Comparison of ENCODE assay signal across 21 cellular contexts in genomic region chr12:102848832-102849231, GRCh38.
DNase-seq lines count a peak whose midpoint lies in the region; ATAC-seq and TF ChIP-seq lines count a peak whose summit lies in the region.
"Had no signal": no experiment of that assay in that cellular context is flagged by ENCODE, and none has a peak within 500 bp of the region (broad histone marks: within the 10 kb centered on the region; RNA-seq: fewer than 3 reads in every experiment).

No MANE protein-coding gene starts in this region.

- ATAC-seq in GM23338 = peak; percentile 38; the same call in 1 of the 3 replicates
- no peak for ATAC-seq in GM21367 (IDR thresholded peaks at IDR 0.05; ENCODE audit: unreplicated experiment)

- H3K36me3 ChIP-seq in DOHH2 (ENCODE audit: control insufficient read depth, low read length) = no peaks in the 10 kb centered on the region
- H3K36me3 ChIP-seq in GM23338 (ENCODE audit: insufficient read depth) = no peaks in the 10 kb centered on the region
- H3K36me3 ChIP-seq in WERI-Rb-1 = no peaks in the 10 kb centered on the region

- H3F3A ChIP-seq in DOHH2 (ENCODE audit: control insufficient read depth, insufficient read depth) (no peaks in the 10 kb centered on the region), GM23338 (replicated peaks; ENCODE audit: low read depth) (no peaks in the 10 kb centered on the region)

- no peak overlapping the region for H3K4me3 ChIP-seq in DOHH2 (ENCODE audit: low read length)
- H3K4me3 ChIP-seq in GM23338 = no peak overlapping the region
- no peak overlapping the region for H3K4me3 ChIP-seq in WERI-Rb-1 (ENCODE audit: low read depth, low read length)

- H3K4me3 Mint-ChIP-seq in GM23338 = no peak overlapping the region
- H3K4me3 Mint-ChIP-seq: B cell; CD4-positive, alpha-beta memory T cell had no signal

- no peak overlapping the region for H3K27ac Mint-ChIP-seq in GM23338
- H3K27ac Mint-ChIP-seq: B cell; CD4-positive, alpha-beta memory T cell had no signal

- H3K9me3 Mint-ChIP-seq in GM23338 = no peaks in the 10 kb centered on the region

- CTCF ChIA-PET in GM10248 (lab: Yijun Ruan, JAX) = no interaction called here

- H3K27ac ChIP-seq in DOHH2 (ENCODE audit: low read depth, low read length) = no peak overlapping the region
- H3K27ac ChIP-seq in GM23338 (ENCODE audit: low read depth) = no peak overlapping the region
- H3K27ac ChIP-seq in WERI-Rb-1 = no peak overlapping the region

- no peaks in the 10 kb centered on the region for H3K27me3 Mint-ChIP-seq in GM23338 (ENCODE audit: insufficient read depth, low read depth, poor library complexity)

- H3K4me2 ChIP-seq in DOHH2 (ENCODE audit: low read length) = no peak overlapping the region
- no peak overlapping the region for H3K4me2 ChIP-seq in GM23338

- no peaks in the 10 kb centered on the region for H3K4me1 Mint-ChIP-seq in GM23338
- H3K4me1 Mint-ChIP-seq: B cell; CD4-positive, alpha-beta memory T cell had no signal

- H4K20me1 ChIP-seq in DOHH2 (ENCODE audit: control insufficient read depth, insufficient read depth, low read depth, low read length) = no peaks in the 10 kb centered on the region
- no peaks in the 10 kb centered on the region for H4K20me1 ChIP-seq in GM23338 (replicated peaks; ENCODE audit: insufficient read depth)

- POLR2A ChIA-PET in GM10248 (lab: Yijun Ruan, JAX) = no interaction called here

- H3K9me2 ChIP-seq in DOHH2 (replicated peaks; ENCODE audit: control insufficient read depth, low read length) (no peaks in the 10 kb centered on the region), GM23338 (ENCODE audit: insufficient read depth) (peaks cover 11% of the 10 kb centered on the region)

- no peaks in the 10 kb centered on the region for H3K9me3 ChIP-seq in DOHH2 (ENCODE audit: control insufficient read depth, insufficient read depth, low read length)
- no peaks in the 10 kb centered on the region for H3K9me3 ChIP-seq in WERI-Rb-1 (ENCODE audit: severe bottlenecking)

- TF ChIP-seq CTCF in DOHH2 (IDR thresholded peaks at IDR 0.05; ENCODE audit: low read depth, low read length, poor library complexity, severe bottlenecking) (peak; percentile 25), GM23338 (conservative IDR thresholded peaks at IDR 0.05; ENCODE audit: low read depth in 2 of 2) (peak; percentile 58 to 71), WERI-Rb-1 (IDR thresholded peaks at IDR 0.05; ENCODE audit: low read depth, low read length) (peak; percentile 38), GM10248 (IDR thresholded peaks at IDR 0.05; ENCODE audit: control extremely low read depth, extremely low read depth, low read depth, missing control alignments) (no peak)

- H3K4me1 ChIP-seq in DOHH2 (ENCODE audit: control insufficient read depth, low read length) (no peaks in the 10 kb centered on the region), GM23338 (ENCODE audit: insufficient read depth) (no peaks in the 10 kb centered on the region)

- no peaks in the 10 kb centered on the region for H3K36me3 Mint-ChIP-seq in GM23338 (ENCODE audit: low read depth)
- H3K36me3 Mint-ChIP-seq: CD4-positive, alpha-beta memory T cell had no signal

- H2AFZ ChIP-seq in GM23338 = no peak overlapping the region

- DNase-seq in GM23338 (ENCODE audit: low spot score) = peak; percentile 44
- no peak for DNase-seq in WERI-Rb-1
- DNase-seq in iPS-NIHi7 (ENCODE audit: extremely low spot score) = peak; percentile 41
- DNase-seq in GM10248 (ENCODE audit: extremely low spot score) = no peak
- no peak for DNase-seq in effector CD4-positive, alpha-beta T cell
- DNase-seq: Calu3; CD4-positive, alpha-beta memory T cell; DMS79; HCEC 1CT; MV-4-11; NCI-H1417 treated with DMSO at 0.1 percent for 48 hours; NCI-H2029; NCI-H2171 treated with DMSO at 0.1 percent for 48 hours; NCI-H446 treated with DMSO at 0.1 percent for 48 hours; NK-92 treated with Interleukin-12 subunit alpha and Interleukin-12 subunit beta, amount 100 ng/mL, for 24 hours; OCI-M1; RPMI8226; SIG-M5 had no signal

- H3K27me3 ChIP-seq in DOHH2 (ENCODE audit: control insufficient read depth, low read length) = no peaks in the 10 kb centered on the region
- H3K27me3 ChIP-seq in GM23338 (ENCODE audit: insufficient read depth) = no peaks in the 10 kb centered on the region
- no peaks in the 10 kb centered on the region for H3K27me3 ChIP-seq in WERI-Rb-1 (ENCODE audit: insufficient read depth, low read depth, severe bottlenecking)

- H3K79me2 ChIP-seq in DOHH2 (ENCODE audit: control insufficient read depth, low read length) = no peaks in the 10 kb centered on the region
- H3K79me2 ChIP-seq in GM23338 (replicated peaks; ENCODE audit: insufficient read depth) = no peaks in the 10 kb centered on the region

TF ChIP-seq in GM23338, 12 proteins besides CTCF, POLR2A, EP300 and RAD21:
- no peak for TF ChIP-seq STAT1 (IDR thresholded peaks at IDR 0.05; ENCODE audit: unreplicated experiment)
- TF ChIP-seq EZH2 (IDR thresholded peaks at IDR 0.05; ENCODE audit: low read depth, unreplicated experiment) = no peak
- TF ChIP-seq ZNF114 (CRISPR knock-in tag; IDR thresholded peaks at IDR 0.05) = no peak

Comparison
In these comparisons a context has a peak if more than half of its experiments do, and no peak if none do; other contexts are left out.
1. DNase-seq: peak in GM23338 (single experiment) and iPS-NIHi7 (single experiment); none in WERI-Rb-1 (single experiment), GM10248 (single experiment) and effector CD4-positive, alpha-beta T cell (single experiment).